1 cellular context compared by ENCODE assay signal in genomic region chr9:134706522-134706921, GRCh38.
TF ChIP-seq lines count a peak whose summit lies in the region.

No MANE protein-coding gene starts in this region.

TF ChIP-seq in H1, 55 proteins besides CTCF, POLR2A, EP300 and RAD21 (continued from another document):
- no peak for TF ChIP-seq PHF8 (conservative IDR thresholded peaks at IDR 0.05; ENCODE audit: low read depth, low read length)
